8 cellular contexts compared by ENCODE assay signal in the genomic region with DNA sequence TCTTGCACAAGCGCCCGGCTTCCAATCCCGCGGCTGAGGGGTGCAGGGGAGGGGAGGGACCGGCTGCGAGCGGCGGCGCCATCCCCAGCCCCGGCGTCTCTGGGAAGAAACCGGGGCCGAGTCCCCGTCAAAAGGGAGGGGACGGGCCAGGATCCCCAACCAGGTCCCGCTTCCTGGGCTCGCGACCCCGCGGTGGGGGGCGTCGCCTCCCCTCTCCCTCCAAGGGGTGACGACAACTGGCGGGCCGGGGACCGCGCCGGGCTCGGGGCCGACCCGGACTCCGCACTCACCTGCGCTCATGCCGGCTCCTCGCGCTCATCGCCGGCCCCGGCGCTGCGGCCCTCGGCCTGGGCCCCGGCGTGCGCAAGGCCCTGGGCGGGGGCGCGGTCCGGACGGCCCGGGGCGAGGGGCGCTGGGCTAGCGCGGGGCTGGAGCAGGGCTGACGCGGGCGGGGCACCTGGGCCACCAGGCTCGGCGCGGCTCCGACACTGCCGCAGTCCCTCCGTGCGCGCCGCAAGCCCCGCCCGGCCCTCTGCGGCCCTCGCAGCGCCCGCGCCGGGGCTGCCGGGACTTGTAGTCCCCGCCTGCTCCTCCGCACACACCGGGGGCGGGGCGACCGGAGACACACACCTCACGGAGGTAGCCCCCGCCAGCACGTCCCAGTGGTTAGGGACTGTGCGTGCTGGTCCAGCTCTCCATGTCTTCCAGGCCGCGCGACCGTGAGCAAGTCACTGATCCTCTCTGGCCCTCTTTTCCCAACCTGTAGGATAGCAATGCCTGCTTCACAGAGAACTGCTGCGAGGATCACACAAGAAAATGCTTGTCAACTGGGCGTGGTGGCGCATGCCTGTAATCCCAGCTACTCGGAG.
DNase-seq lines count a peak whose midpoint lies in the region; ATAC-seq lines count a peak whose summit lies in the region.

A gene with protein sequence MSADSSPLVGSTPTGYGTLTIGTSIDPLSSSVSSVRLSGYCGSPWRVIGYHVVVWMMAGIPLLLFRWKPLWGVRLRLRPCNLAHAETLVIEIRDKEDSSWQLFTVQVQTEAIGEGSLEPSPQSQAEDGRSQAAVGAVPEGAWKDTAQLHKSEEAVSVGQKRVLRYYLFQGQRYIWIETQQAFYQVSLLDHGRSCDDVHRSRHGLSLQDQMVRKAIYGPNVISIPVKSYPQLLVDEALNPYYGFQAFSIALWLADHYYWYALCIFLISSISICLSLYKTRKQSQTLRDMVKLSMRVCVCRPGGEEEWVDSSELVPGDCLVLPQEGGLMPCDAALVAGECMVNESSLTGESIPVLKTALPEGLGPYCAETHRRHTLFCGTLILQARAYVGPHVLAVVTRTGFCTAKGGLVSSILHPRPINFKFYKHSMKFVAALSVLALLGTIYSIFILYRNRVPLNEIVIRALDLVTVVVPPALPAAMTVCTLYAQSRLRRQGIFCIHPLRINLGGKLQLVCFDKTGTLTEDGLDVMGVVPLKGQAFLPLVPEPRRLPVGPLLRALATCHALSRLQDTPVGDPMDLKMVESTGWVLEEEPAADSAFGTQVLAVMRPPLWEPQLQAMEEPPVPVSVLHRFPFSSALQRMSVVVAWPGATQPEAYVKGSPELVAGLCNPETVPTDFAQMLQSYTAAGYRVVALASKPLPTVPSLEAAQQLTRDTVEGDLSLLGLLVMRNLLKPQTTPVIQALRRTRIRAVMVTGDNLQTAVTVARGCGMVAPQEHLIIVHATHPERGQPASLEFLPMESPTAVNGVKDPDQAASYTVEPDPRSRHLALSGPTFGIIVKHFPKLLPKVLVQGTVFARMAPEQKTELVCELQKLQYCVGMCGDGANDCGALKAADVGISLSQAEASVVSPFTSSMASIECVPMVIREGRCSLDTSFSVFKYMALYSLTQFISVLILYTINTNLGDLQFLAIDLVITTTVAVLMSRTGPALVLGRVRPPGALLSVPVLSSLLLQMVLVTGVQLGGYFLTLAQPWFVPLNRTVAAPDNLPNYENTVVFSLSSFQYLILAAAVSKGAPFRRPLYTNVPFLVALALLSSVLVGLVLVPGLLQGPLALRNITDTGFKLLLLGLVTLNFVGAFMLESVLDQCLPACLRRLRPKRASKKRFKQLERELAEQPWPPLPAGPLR (minus strand): TSS at position 490 of the 869 bp plus-strand sequence. CDS start 190 bp downstream, at position 300.

- peak; percentile 95 for DNase-seq in NCI-H345 (lab: John Stamatoyannopoulos, UW)
- DNase-seq in activated CD4-positive, alpha-beta T cell treated with anti-CD3 and anti-CD28 coated beads for 48 hours, result peak; percentile 85
- DNase-seq in stimulated activated CD4-positive, alpha-beta T cell treated with anti-CD3 and anti-CD28 coated beads, Interleukin-1b, Interleukin-23, amount 100 ng/mL, for 4 hours (ENCODE audit: low read depth in 2 of 2), result peak; percentile 74 to 82

- peak; percentile 94 for ATAC-seq in GM18868 (IDR thresholded peaks at IDR 0.05; ENCODE audit: unreplicated experiment)
- peak; percentile 89 for ATAC-seq in HG03135 (IDR thresholded peaks at IDR 0.05; ENCODE audit: unreplicated experiment)

- H3K27me3 ChIP-seq in ACC112 (ENCODE audit: insufficient read depth, low read length) (no peaks in the 10 kb centered on the region), layer of hippocampus (ENCODE audit: control insufficient read depth, insufficient read depth, low read length) (no peaks in the 10 kb centered on the region)

- H3K27ac ChIP-seq in ACC112 (ENCODE audit: low read depth, low read length) (no peak within 1 kb of the TSS), cingulate gyrus (ENCODE audit: low read depth, low read length) (peak within 1 kb of the TSS; percentile 10), layer of hippocampus (ENCODE audit: low read depth, low read length) (peak within 1 kb of the TSS; percentile 35)

- peaks cover 28% of the 10 kb centered on the region for H3K4me1 ChIP-seq in ACC112 (ENCODE audit: control insufficient read depth, insufficient read depth, low read length, unreplicated experiment)

- H3K79me2 ChIP-seq in ACC112 (ENCODE audit: control insufficient read depth, insufficient read depth, low read length, unreplicated experiment), result no peaks in the 10 kb centered on the region

- H2AFZ ChIP-seq in ACC112 (ENCODE audit: low read length, unreplicated experiment), result no peak within 1 kb of the TSS

- H3K36me3 ChIP-seq in ACC112 (ENCODE audit: insufficient read depth, low read length), result no peaks in the 10 kb centered on the region

- peak within 1 kb of the TSS; percentile 89 for H3K4me3 ChIP-seq in ACC112 (ENCODE audit: low read depth, low read length)
